ENCODE assay signal across 5 cellular contexts in genomic region chr7:143767531-143767930, GRCh38. TPM values are rescaled to one million over a fixed set of nuclear protein-coding genes. Genes with fewer than 3 reads are reported as not detected.
"Had no signal": no experiment of that assay in that cellular context is flagged by ENCODE, and none has a peak within 500 bp of the region (broad histone marks: within the 10 kb centered on the region; RNA-seq: fewer than 3 reads in every experiment).

No MANE protein-coding gene starts in this region.

RNA-seq across cellular contexts. Expression of gene CTAGE6, which starts 10.0 kb away (rescaled TPM):
- total RNA-seq: heart left ventricle, neural crest cell, progenitor cell of endocrine pancreas, right atrium auricular region had no signal
- polyA plus RNA-seq: heart left ventricle, small intestine had no signal
